9 cellular contexts compared by ENCODE assay signal in genomic region chr4:13553081-13553480, GRCh38. TPM values are rescaled to one million over a fixed set of nuclear protein-coding genes. Genes with fewer than 3 reads are reported as not detected.
"Had no signal": no experiment of that assay in that cellular context is flagged by ENCODE, and none has a peak within 500 bp of the region (broad histone marks: within the 10 kb centered on the region; RNA-seq: fewer than 3 reads in every experiment).

No MANE protein-coding gene starts in this region.

- H3K4me3 Mint-ChIP-seq: HFFc6 had no signal

- H3K4me3 ChIP-seq: GM23248, HAP-1, K562 had no signal

- H3K36me3 ChIP-seq: HAP-1 had no signal

- ATAC-seq: HCT116, K562 had no signal

- H3K9me3 ChIP-seq: HAP-1 had no signal

- H2AFZ ChIP-seq: GM23248 had no signal

- H3K27ac ChIP-seq: GM23248, HL-60 had no signal

- H3K9ac ChIP-seq: GM23248 had no signal

- FAIRE-seq: K562 had no signal

- H3K27ac Mint-ChIP-seq: HFFc6 had no signal

- DNase-seq: GM23248, GOT3, H7, HFFc6, IMR-90 had no signal

RNA-seq across cellular contexts. Expression of gene NKX3-2, which starts 8.8 kb away (rescaled TPM):
- total RNA-seq: IMR-90 had no signal
- polyA plus RNA-seq: GM23248 had no signal
